ENCODE assay signal across 9 cellular contexts in the genomic region with DNA sequence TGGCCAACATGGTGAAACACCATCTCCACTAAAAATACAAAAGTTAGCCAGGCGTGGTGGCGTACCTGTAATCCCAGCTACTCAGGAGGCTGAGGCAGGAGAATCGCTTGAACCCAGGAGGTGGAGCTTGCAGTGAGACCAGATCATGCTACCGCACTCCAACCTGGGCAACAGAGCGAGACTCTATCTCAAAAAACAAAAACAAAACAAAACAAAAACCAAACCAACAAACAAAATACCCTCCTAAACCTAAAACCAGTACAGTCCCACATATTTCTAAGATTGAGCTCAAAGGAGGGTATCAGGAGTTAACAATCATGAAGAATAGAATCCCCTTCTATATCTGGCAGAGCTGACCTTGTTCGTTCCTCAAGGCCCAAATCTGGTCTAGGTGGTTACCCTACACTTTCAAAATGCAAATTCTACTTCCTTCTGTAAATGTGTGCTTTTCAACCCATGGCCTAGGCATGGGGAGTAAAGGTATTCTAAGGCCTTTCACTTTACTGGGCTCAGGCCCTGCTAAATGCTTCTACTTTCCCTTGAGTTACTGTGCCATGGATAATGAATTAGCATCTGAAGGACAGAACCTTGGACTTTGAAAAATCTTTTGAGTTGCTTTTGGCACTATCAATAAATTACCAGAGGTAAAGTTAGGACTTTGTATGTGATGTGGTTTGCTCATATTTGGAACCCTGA. TPM values are rescaled to one million over a fixed set of nuclear protein-coding genes. Genes with fewer than 3 reads are reported as not detected.
DNase-seq lines count a peak whose midpoint lies in the region; ATAC-seq lines count a peak whose summit lies in the region.
"Had no signal": no experiment of that assay in that cellular context is flagged by ENCODE, and none has a peak within 500 bp of the region (broad histone marks: within the 10 kb centered on the region; RNA-seq: fewer than 3 reads in every experiment).

No MANE protein-coding gene starts in this region.

- H3K36me3 Mint-ChIP-seq in naive thymus-derived CD4-positive, alpha-beta T cell: no peaks in the 10 kb centered on the region
- H3K36me3 Mint-ChIP-seq in activated T-cell treated with anti-CD3 and anti-CD28 coated beads, Interleukin-2, amount 50 U/mL, for 4 hours (ENCODE audit: insufficient read depth): no peaks in the 10 kb centered on the region
- no peaks in the 10 kb centered on the region for H3K36me3 Mint-ChIP-seq in activated naive CD8-positive, alpha-beta T cell treated with anti-CD3 and anti-CD28 coated beads, Interleukin-2, amount 50 U/mL, for 24 hours (ENCODE audit: low read depth)

- H3K27me3 Mint-ChIP-seq in naive thymus-derived CD4-positive, alpha-beta T cell: no peaks in the 10 kb centered on the region
- no peaks in the 10 kb centered on the region for H3K27me3 Mint-ChIP-seq in activated T-cell treated with anti-CD3 and anti-CD28 coated beads, Interleukin-2, amount 50 U/mL, for 4 hours (ENCODE audit: low read depth)
- no peaks in the 10 kb centered on the region for H3K27me3 Mint-ChIP-seq in activated naive CD8-positive, alpha-beta T cell treated with anti-CD3 and anti-CD28 coated beads, Interleukin-2, amount 50 U/mL, for 24 hours

- H3K9me3 ChIP-seq in naive thymus-derived CD4-positive, alpha-beta T cell (ENCODE audit: control insufficient read depth in 2 of 3, low read length in 3 of 3): no peaks in the 10 kb centered on the region

- DNase-seq in naive thymus-derived CD4-positive, alpha-beta T cell: no peak
- no peak for DNase-seq in activated T-cell treated with anti-CD3 and anti-CD28 coated beads, Interleukin-2, amount 50 U/mL, for 4 hours
- DNase-seq in amygdala (lab: John Stamatoyannopoulos, UW): no peak
- DNase-seq in medulla oblongata (ENCODE audit: extremely low spot score): no peak
- no peak for DNase-seq in activated naive CD8-positive, alpha-beta T cell treated with anti-CD3 and anti-CD28 coated beads, Interleukin-2, amount 50 U/mL, for 24 hours
- DNase-seq: NCI-H524 treated with DMSO at 0.1 percent for 48 hours had no signal

- H3K4me1 ChIP-seq in naive thymus-derived CD4-positive, alpha-beta T cell (ENCODE audit: control insufficient read depth in 2 of 2, insufficient read depth in 2 of 2, low read length in 2 of 2): no peaks in the 10 kb centered on the region

- ATAC-seq in GM18909 (IDR thresholded peaks at IDR 0.05; ENCODE audit: poor library complexity, unreplicated experiment): peak; percentile 96
- peak; percentile 99 for ATAC-seq in HG02623 (IDR thresholded peaks at IDR 0.05; ENCODE audit: unreplicated experiment)
- peak; percentile 91 for ATAC-seq in HG03521 (IDR thresholded peaks at IDR 0.05; ENCODE audit: unreplicated experiment)
- peak; percentile 46 for ATAC-seq in naive thymus-derived CD4-positive, alpha-beta T cell
- ATAC-seq in activated T-cell treated with anti-CD3 and anti-CD28 coated beads, Interleukin-2, amount 50 U/mL, for 4 hours: no peak
- ATAC-seq in activated naive CD8-positive, alpha-beta T cell treated with anti-CD3 and anti-CD28 coated beads, Interleukin-2, amount 50 U/mL, for 24 hours: no peak

- H3K27ac Mint-ChIP-seq in naive thymus-derived CD4-positive, alpha-beta T cell: no peak overlapping the region
- no peak overlapping the region for H3K27ac Mint-ChIP-seq in activated naive CD8-positive, alpha-beta T cell treated with anti-CD3 and anti-CD28 coated beads, Interleukin-2, amount 50 U/mL, for 24 hours

- H3K27ac ChIP-seq in naive thymus-derived CD4-positive, alpha-beta T cell (ENCODE audit: low read depth, low read length): no peak overlapping the region

- CTCF ChIA-PET in naive thymus-derived CD4-positive, alpha-beta T cell (lab: Charles Lee): interaction anchor here (0.6 to 4.2 kb wide), 15 partner anchors 10 to 230 kb away, joined by 3 to 42 read pairs (median 7); partner anchors contain the start of gene PPP2R1B

- no peak overlapping the region for H3K4me3 ChIP-seq in naive thymus-derived CD4-positive, alpha-beta T cell (ENCODE audit: low read length)

- H3K4me1 Mint-ChIP-seq in naive thymus-derived CD4-positive, alpha-beta T cell: no peaks in the 10 kb centered on the region
- no peaks in the 10 kb centered on the region for H3K4me1 Mint-ChIP-seq in activated T-cell treated with anti-CD3 and anti-CD28 coated beads, Interleukin-2, amount 50 U/mL, for 4 hours (ENCODE audit: low read depth)
- peaks cover 5% of the 10 kb centered on the region for H3K4me1 Mint-ChIP-seq in activated naive CD8-positive, alpha-beta T cell treated with anti-CD3 and anti-CD28 coated beads, Interleukin-2, amount 50 U/mL, for 24 hours

- no peaks in the 10 kb centered on the region for H3K27me3 ChIP-seq in naive thymus-derived CD4-positive, alpha-beta T cell (ENCODE audit: control insufficient read depth in 2 of 2, insufficient read depth in 2 of 2, low read length in 2 of 2)

- H3K36me3 ChIP-seq in naive thymus-derived CD4-positive, alpha-beta T cell (ENCODE audit: control insufficient read depth in 2 of 3, insufficient read depth in 3 of 3, low read length in 3 of 3): no peaks in the 10 kb centered on the region

- intact Hi-C loops in naive thymus-derived CD4-positive, alpha-beta T cell (cut with micrococcal nuclease): loop anchor here (1.0 to 2.0 kb wide), 6 partner anchors 10 to 322 kb away; partner anchors contain the start of genes SIK2 (in 2 of the 2) and PPP2R1B (in 1 of the 2)

- H3K4me3 Mint-ChIP-seq in naive thymus-derived CD4-positive, alpha-beta T cell: no peak overlapping the region
- no peak overlapping the region for H3K4me3 Mint-ChIP-seq in activated T-cell treated with anti-CD3 and anti-CD28 coated beads, Interleukin-2, amount 50 U/mL, for 4 hours
- H3K4me3 Mint-ChIP-seq in activated naive CD8-positive, alpha-beta T cell treated with anti-CD3 and anti-CD28 coated beads, Interleukin-2, amount 50 U/mL, for 24 hours: no peak overlapping the region

- POLR2A ChIA-PET in naive thymus-derived CD4-positive, alpha-beta T cell (lab: Charles Lee): interaction anchor here (1.1 kb wide), 2 partner anchors 11 to 174 kb away, joined by 4 to 5 read pairs; partner anchors contain the start of genes PPP2R1B and SIK2

- no peaks in the 10 kb centered on the region for H3K9me3 Mint-ChIP-seq in naive thymus-derived CD4-positive, alpha-beta T cell
- no peaks in the 10 kb centered on the region for H3K9me3 Mint-ChIP-seq in activated T-cell treated with anti-CD3 and anti-CD28 coated beads, Interleukin-2, amount 50 U/mL, for 4 hours
- no peaks in the 10 kb centered on the region for H3K9me3 Mint-ChIP-seq in activated naive CD8-positive, alpha-beta T cell treated with anti-CD3 and anti-CD28 coated beads, Interleukin-2, amount 50 U/mL, for 24 hours

RNA-seq across cellular contexts. Expression of gene PPP2R1B, which starts 10.4 kb away (rescaled TPM):
- total RNA-seq in naive thymus-derived CD4-positive, alpha-beta T cell: 10 to 100 TPM; 25.8 to 49.2 (median 34.0) TPM
- 10 to 100 TPM; 15.1 to 17.3 TPM for polyA plus RNA-seq in naive thymus-derived CD4-positive, alpha-beta T cell
- total RNA-seq in activated T-cell treated with anti-CD3 and anti-CD28 coated beads, Interleukin-2, amount 50 U/mL, for 4 hours: 10 to 100 TPM; 57.3 to 66.8 (median 59.0) TPM

Comparison
In these comparisons a context has a peak if more than half of its experiments do, and no peak if none do; other contexts are left out.
1. ATAC-seq: peak in GM18909 (single experiment), HG02623 (single experiment), HG03521 (single experiment) and naive thymus-derived CD4-positive, alpha-beta T cell (single experiment); none in activated T-cell treated with anti-CD3 and anti-CD28 coated beads, Interleukin-2, amount 50 U/mL, for 4 hours (0 of 2) and activated naive CD8-positive, alpha-beta T cell treated with anti-CD3 and anti-CD28 coated beads, Interleukin-2, amount 50 U/mL, for 24 hours (single experiment).